Comparison of ENCODE assay signal across 2 cellular contexts in genomic region chr5:77426670-77427069, GRCh38.
TF ChIP-seq lines count a peak whose summit lies in the region.

No MANE protein-coding gene starts in this region.

TF ChIP-seq in IMR-90, 13 proteins besides CTCF, POLR2A, EP300 and RAD21:
- no peak for TF ChIP-seq FOS (IDR thresholded peaks at IDR 0.05; ENCODE audit: low read depth, low read length)
- TF ChIP-seq CEBPB (IDR thresholded peaks at IDR 0.05; ENCODE audit: low read depth, low read length) = no peak
- no peak for TF ChIP-seq ELK1 (IDR thresholded peaks at IDR 0.05; ENCODE audit: borderline replicate concordance, low read depth, low read length)
- TF ChIP-seq MXI1 (IDR thresholded peaks at IDR 0.05; ENCODE audit: borderline replicate concordance, low read depth, low read length) = no peak
- no peak for TF ChIP-seq NFE2L2 (IDR thresholded peaks at IDR 0.05; ENCODE audit: low read depth, low read length)

TF ChIP-seq in HepG2, 621 proteins besides CTCF, POLR2A, EP300 and RAD21:
- TF ChIP-seq ARNTL (CRISPR knock-in tag; IDR thresholded peaks at IDR 0.05) (0 out of 2 replicates have a peak, but pooled peaks have one; percentile 5), ZSCAN5A (CRISPR knock-in tag; IDR thresholded peaks at IDR 0.05; ENCODE audit: borderline replicate concordance) (no peak), PHF21A (CRISPR knock-in tag; IDR thresholded peaks at IDR 0.05) (0 out of 2 replicates have a peak, but pooled peaks have one; percentile 2), SUZ12 (IDR thresholded peaks at IDR 0.05; ENCODE audit: low read depth, low read length) (no peak), HMG20A (CRISPR knock-in tag; IDR thresholded peaks at IDR 0.05; ENCODE audit: borderline replicate concordance) (0 out of 2 replicates have a peak, but pooled peaks have one; percentile 4)
- TF ChIP-seq, protein P1, sequence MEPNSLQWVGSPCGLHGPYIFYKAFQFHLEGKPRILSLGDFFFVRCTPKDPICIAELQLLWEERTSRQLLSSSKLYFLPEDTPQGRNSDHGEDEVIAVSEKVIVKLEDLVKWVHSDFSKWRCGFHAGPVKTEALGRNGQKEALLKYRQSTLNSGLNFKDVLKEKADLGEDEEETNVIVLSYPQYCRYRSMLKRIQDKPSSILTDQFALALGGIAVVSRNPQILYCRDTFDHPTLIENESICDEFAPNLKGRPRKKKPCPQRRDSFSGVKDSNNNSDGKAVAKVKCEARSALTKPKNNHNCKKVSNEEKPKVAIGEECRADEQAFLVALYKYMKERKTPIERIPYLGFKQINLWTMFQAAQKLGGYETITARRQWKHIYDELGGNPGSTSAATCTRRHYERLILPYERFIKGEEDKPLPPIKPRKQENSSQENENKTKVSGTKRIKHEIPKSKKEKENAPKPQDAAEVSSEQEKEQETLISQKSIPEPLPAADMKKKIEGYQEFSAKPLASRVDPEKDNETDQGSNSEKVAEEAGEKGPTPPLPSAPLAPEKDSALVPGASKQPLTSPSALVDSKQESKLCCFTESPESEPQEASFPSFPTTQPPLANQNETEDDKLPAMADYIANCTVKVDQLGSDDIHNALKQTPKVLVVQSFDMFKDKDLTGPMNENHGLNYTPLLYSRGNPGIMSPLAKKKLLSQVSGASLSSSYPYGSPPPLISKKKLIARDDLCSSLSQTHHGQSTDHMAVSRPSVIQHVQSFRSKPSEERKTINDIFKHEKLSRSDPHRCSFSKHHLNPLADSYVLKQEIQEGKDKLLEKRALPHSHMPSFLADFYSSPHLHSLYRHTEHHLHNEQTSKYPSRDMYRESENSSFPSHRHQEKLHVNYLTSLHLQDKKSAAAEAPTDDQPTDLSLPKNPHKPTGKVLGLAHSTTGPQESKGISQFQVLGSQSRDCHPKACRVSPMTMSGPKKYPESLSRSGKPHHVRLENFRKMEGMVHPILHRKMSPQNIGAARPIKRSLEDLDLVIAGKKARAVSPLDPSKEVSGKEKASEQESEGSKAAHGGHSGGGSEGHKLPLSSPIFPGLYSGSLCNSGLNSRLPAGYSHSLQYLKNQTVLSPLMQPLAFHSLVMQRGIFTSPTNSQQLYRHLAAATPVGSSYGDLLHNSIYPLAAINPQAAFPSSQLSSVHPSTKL (CRISPR knock-in tag; IDR thresholded peaks at IDR 0.05) = 0 out of 2 replicates have a peak, but pooled peaks have one; percentile 5
